Comparison of ENCODE assay signal across 8 cellular contexts in genomic region chr17:49145654-49146053, GRCh38. TPM values are rescaled to one million over a fixed set of nuclear protein-coding genes. Genes with fewer than 3 reads are reported as not detected.
"Had no signal": no experiment of that assay in that cellular context is flagged by ENCODE, and none has a peak within 500 bp of the region (broad histone marks: within the 10 kb centered on the region; RNA-seq: fewer than 3 reads in every experiment).

No MANE protein-coding gene starts in this region.

RNA-seq across cellular contexts. Expression of gene B4GALNT2, which starts 13.1 kb away (rescaled TPM):
- total RNA-seq: activated CD4-positive, alpha-beta memory T cell treated with anti-CD3 and anti-CD28 coated beads for 36 hours; activated CD8-positive, alpha-beta memory T cell treated with anti-CD3 and anti-CD28 coated beads for 36 hours; activated CD8-positive, alpha-beta T cell treated with anti-CD3 and anti-CD28 coated beads, Interleukin-2, amount 10 ng/mL, durations not matched to agents 7 days and 5 days; activated naive CD8-positive, alpha-beta T cell treated with anti-CD3 and anti-CD28 coated beads for 36 hours; activated T-helper 2 cell treated with anti-CD3 and anti-CD28 coated beads, Interferon-gamma antibody, Interleukin-2, Interleukin-4, amounts not matched to agents 10 μg/mL and 5 μg/mL and 100 μg/mL, durations not matched to agents 14 hours and 24 hours and 36 hours; cardiac muscle cell; esophagus muscularis mucosa had no signal
- polyA plus RNA-seq: aorta, cardiac muscle cell had no signal
